ENCODE assay signal across 2 cellular contexts in genomic region chr2:17416891-17417391, GRCh38.
TF ChIP-seq lines count a peak whose summit lies in the region.

No MANE protein-coding gene starts in this region.

TF ChIP-seq in SK-N-SH, 30 proteins besides CTCF, POLR2A, EP300 and RAD21 (continued from another document):
- TF ChIP-seq IRF3 (IDR thresholded peaks at IDR 0.05; ENCODE audit: low read depth, low read length), result no peak
- TF ChIP-seq GABPA (IDR thresholded peaks at IDR 0.05; ENCODE audit: low read depth), result no peak
- TF ChIP-seq SIN3A (IDR thresholded peaks at IDR 0.05; ENCODE audit: borderline replicate concordance, low read depth, low read length), result no peak
- TF ChIP-seq RCOR1 (IDR thresholded peaks at IDR 0.05; ENCODE audit: low read length), result no peak
- TF ChIP-seq POLR2AphosphoS5 (IDR thresholded peaks at IDR 0.05; ENCODE audit: low read depth, low read length), result no peak
- TF ChIP-seq TEAD4 (IDR thresholded peaks at IDR 0.05; ENCODE audit: borderline replicate concordance, insufficient read depth), result no peak
- TF ChIP-seq REST (IDR thresholded peaks at IDR 0.05; ENCODE audit: low read depth, low read length), result no peak
- TF ChIP-seq RXRA (IDR thresholded peaks at IDR 0.05; ENCODE audit: borderline replicate concordance, low read depth), result no peak
- no peak for TF ChIP-seq USF1 (IDR thresholded peaks at IDR 0.05; ENCODE audit: borderline replicate concordance, low read depth)
- no peak for TF ChIP-seq USF2 (IDR thresholded peaks at IDR 0.05; ENCODE audit: borderline replicate concordance, low read depth, low read length)
- TF ChIP-seq MAX (IDR thresholded peaks at IDR 0.05; ENCODE audit: low read depth), result no peak
- TF ChIP-seq RFX5 (IDR thresholded peaks at IDR 0.05; ENCODE audit: low read length), result no peak
- no peak for TF ChIP-seq ZBTB33 (IDR thresholded peaks at IDR 0.05; ENCODE audit: borderline replicate concordance, low read depth)

TF ChIP-seq in SK-N-SH treated with all-trans-retinoic acid at 6 μM for 48 hours, 23 proteins besides CTCF, POLR2A, EP300 and RAD21 (continued from another document):
- TF ChIP-seq BACH2 (CRISPR knock-in tag; IDR thresholded peaks at IDR 0.05; ENCODE audit: borderline replicate concordance), result no peak
TF ChIP-seq in SK-N-SH treated with all-trans-retinoic acid at 6 μM for 48 hours: peak in this region for 0.
